13 cellular contexts compared by ENCODE assay signal in genomic region chr4:1215347-1216075, GRCh38. TPM values are rescaled to one million over a fixed set of nuclear protein-coding genes. Genes with fewer than 3 reads are reported as not detected.
A peak's percentile ranks its signal among the peaks of the same experiment; 100 is the strongest.
DNase-seq lines count a peak whose midpoint lies in the region; ATAC-seq, FAIRE-seq and TF ChIP-seq lines count a peak whose summit lies in the region.
"Had no signal": no experiment of that assay in that cellular context is flagged by ENCODE, and none has a peak within 500 bp of the region (broad histone marks: within the 10 kb centered on the region; RNA-seq: fewer than 3 reads in every experiment).

No MANE protein-coding gene starts in this region.

- H3K4me2 ChIP-seq in Loucy (ENCODE audit: low read depth, low read length, poor library complexity, severe bottlenecking) = peak overlapping the region; percentile 20

- H3K9me2 ChIP-seq in Loucy (replicated peaks; ENCODE audit: low read depth, low read length) = no peaks in the 10 kb centered on the region

- H3K36me3 ChIP-seq in Loucy (ENCODE audit: insufficient read depth, low read length) (peaks cover 55% of the 10 kb centered on the region; the same call in 1 of the 2 replicates), left lung (peaks cover 0 to 76% of the 10 kb centered on the region in 2 donors)

- no peaks in the 10 kb centered on the region for H3K27me3 ChIP-seq in Loucy (ENCODE audit: insufficient read depth, low read length, poor library complexity, severe bottlenecking)
- no peaks in the 10 kb centered on the region for H3K27me3 ChIP-seq in left lung

- intact Hi-C loops in left lung (cut with DNase I) = no loop called here

- peaks cover 13% of the 10 kb centered on the region; the same call in 1 of the 2 replicates for H3K79me2 ChIP-seq in Loucy (ENCODE audit: insufficient read depth, low read length)

- TF ChIP-seq POLR2A in GM12892 (IDR thresholded peaks at IDR 0.05; ENCODE audit: low read depth, low read length) = no peak; the same call in 1 of the 2 replicates

- peaks cover 14% of the 10 kb centered on the region for H4K20me1 ChIP-seq in Loucy (ENCODE audit: insufficient read depth, low read length, poor library complexity, severe bottlenecking)

- H3F3A ChIP-seq in Loucy (ENCODE audit: low read depth) = no peaks in the 10 kb centered on the region

- TF ChIP-seq CTCF in Loucy (conservative IDR thresholded peaks at IDR 0.05; ENCODE audit: low read length) = no peak
- no peak for TF ChIP-seq CTCF in left lung (IDR thresholded peaks at IDR 0.05)

- H3K4me1 ChIP-seq in Loucy (ENCODE audit: insufficient read depth, low read length, poor library complexity, severe bottlenecking) = peaks cover 9% of the 10 kb centered on the region
- H3K4me1 ChIP-seq in left lung = peaks cover 20 to 56% of the 10 kb centered on the region in 2 donors

- no peak overlapping the region for H3K27ac ChIP-seq in left lung
- H3K27ac ChIP-seq: thoracic aorta had no signal

- ATAC-seq in GM21529 (IDR thresholded peaks at IDR 0.05; ENCODE audit: unreplicated experiment) (peak; percentile 60), left lung (peak; percentile 5)

- H3K9me3 ChIP-seq in Loucy (ENCODE audit: insufficient read depth, low read depth, low read length) (no peaks in the 10 kb centered on the region), left lung (no peaks in the 10 kb centered on the region)
- H3K9me3 ChIP-seq: thoracic aorta had no signal

- H3K4me3 ChIP-seq in Loucy (ENCODE audit: low read length, poor library complexity, severe bottlenecking) (no peak overlapping the region), left lung (no peak overlapping the region)
- H3K4me3 ChIP-seq: thoracic aorta had no signal

- no peak overlapping the region for H3K9ac ChIP-seq in Loucy (ENCODE audit: low read depth, low read length, poor library complexity, severe bottlenecking)

- FAIRE-seq in GM12892 (lab: Jason Lieb, UNC) = peak; percentile 98

- DNase-seq in GM12892 (ENCODE audit: insufficient read length) = peak; percentile 82
- no peak for DNase-seq in left lung
- no peak for DNase-seq in globus pallidus (ENCODE audit: low spot score)
- DNase-seq in T1000 (lab: John Stamatoyannopoulos, UW) = no peak
- DNase-seq in NCI-H1694 (lab: John Stamatoyannopoulos, UW) = no peak
- no peak for DNase-seq in DMS153 treated with DMSO at 0.1 percent for 48 hours (lab: John Stamatoyannopoulos, UW; ENCODE audit: unreplicated experiment)
- DNase-seq: activated T-cell treated with anti-CD3 and anti-CD28 coated beads, Interleukin-2, amount 50 U/mL, for 24 hours; COR-L47; NCI-H446 treated with DMSO at 0.1 percent for 48 hours; stimulated activated CD4-positive, alpha-beta T cell treated with anti-CD3 and anti-CD28 coated beads, Interleukin-2, amount 100 ng/mL, for 24 hours had no signal

- no peak overlapping the region for H2AFZ ChIP-seq in Loucy (ENCODE audit: low read length)

RNA-seq across cellular contexts. Expression of gene CTBP1, which starts 33.4 kb away (rescaled TPM):
- 45.7 TPM for polyA plus RNA-seq in GM12892 (2012; ENCODE audit: missing spikeins)
- 100 to 1,000 TPM; 146 to 167 TPM for total RNA-seq in left lung

RNA-seq across cellular contexts. Expression of gene SPON2, which starts 43.1 kb away (rescaled TPM):
- 7.5 TPM for polyA plus RNA-seq in GM12892 (2012; ENCODE audit: missing spikeins)
- 10 to 100 TPM; 66.0 to 94.2 TPM for total RNA-seq in left lung
